11 cellular contexts compared by ENCODE assay signal in the genomic region with DNA sequence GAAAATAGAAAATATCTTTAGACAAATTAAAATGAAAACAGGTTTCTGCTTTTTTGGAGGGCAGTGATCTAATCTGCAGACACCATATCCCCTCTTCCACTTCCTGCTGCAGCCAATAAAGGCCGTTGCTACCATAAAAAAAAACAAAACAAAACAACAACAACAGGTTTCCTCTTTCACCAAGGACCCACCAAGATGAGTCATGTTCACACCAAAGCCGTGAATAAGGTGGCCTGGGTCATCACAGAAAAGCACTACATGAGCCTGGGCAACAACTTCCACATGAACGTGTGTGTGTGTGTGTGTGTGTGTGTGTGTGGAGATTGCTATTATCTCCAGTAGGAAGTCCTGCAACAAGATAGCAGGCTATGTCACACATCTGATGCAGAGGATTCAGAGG. TPM values are rescaled to one million over a fixed set of nuclear protein-coding genes. Genes with fewer than 3 reads are reported as not detected.
A peak's percentile ranks its signal among the peaks of the same experiment; 100 is the strongest.
DNase-seq lines count a peak whose midpoint lies in the region; ATAC-seq and TF ChIP-seq lines count a peak whose summit lies in the region.
"Had no signal": no experiment of that assay in that cellular context is flagged by ENCODE, and none has a peak within 500 bp of the region (broad histone marks: within the 10 kb centered on the region; RNA-seq: fewer than 3 reads in every experiment).

No MANE protein-coding gene starts in this region.

- H3K4me1 Mint-ChIP-seq in T-helper 17 cell = peaks cover 9% of the 10 kb centered on the region

- ATAC-seq in GM18907 (IDR thresholded peaks at IDR 0.05; ENCODE audit: unreplicated experiment) = peak; percentile 85
- peak; percentile 74 for ATAC-seq in HG02884 (IDR thresholded peaks at IDR 0.05; ENCODE audit: unreplicated experiment)
- peak; percentile 36 for ATAC-seq in T-helper 17 cell
- ATAC-seq in mucosa of descending colon = peak; percentile 84
- ATAC-seq in GM21515 (IDR thresholded peaks at IDR 0.05; ENCODE audit: unreplicated experiment) = no peak

- in situ Hi-C loops in ACHN (cut with HindIII; ENCODE audit: low pct_ligation_motif_present, low pct_unique_long_range_greater_than_20kb, low sequenced_read_pairs) = no loop called here

- H3K9me3 ChIP-seq in T-helper 17 cell (ENCODE audit: control insufficient read depth, low read length, poor library complexity, severe bottlenecking) = no peaks in the 10 kb centered on the region
- no peaks in the 10 kb centered on the region for H3K9me3 ChIP-seq in mucosa of descending colon
- no peaks in the 10 kb centered on the region for H3K9me3 ChIP-seq in prostate gland

- WGBS in prostate gland = 39% methylated on average over 3 of the region's 3 CpGs

- no peaks in the 10 kb centered on the region for H3K36me3 Mint-ChIP-seq in T-helper 17 cell (ENCODE audit: low read depth)

- peaks cover 37% of the 10 kb centered on the region for H3K27me3 Mint-ChIP-seq in T-helper 17 cell

- H3K4me3 ChIP-seq in mucosa of descending colon (no peak overlapping the region), prostate gland (no peak overlapping the region)
- H3K4me3 ChIP-seq: GM23248 had no signal

- no peak overlapping the region for H3K27ac ChIP-seq in prostate gland
- H3K27ac ChIP-seq: GM23248 had no signal

- no peak overlapping the region for H3K27ac Mint-ChIP-seq in T-helper 17 cell

- TF ChIP-seq CTCF in mucosa of descending colon (IDR thresholded peaks at IDR 0.05) (no peak), prostate gland (IDR thresholded peaks at IDR 0.05) (no peak)

- H3K27me3 ChIP-seq in prostate gland (replicated peaks; ENCODE audit: insufficient read depth) = no peaks in the 10 kb centered on the region

- no peak for TF ChIP-seq POLR2A in prostate gland (IDR thresholded peaks at IDR 0.05)

- H3K4me3 Mint-ChIP-seq in T-helper 17 cell = no peak overlapping the region

- H3K36me3 ChIP-seq in mucosa of descending colon (ENCODE audit: low read depth) (no peaks in the 10 kb centered on the region), prostate gland (no peaks in the 10 kb centered on the region)

- intact Hi-C loops in mucosa of descending colon (cut with DNase I, micrococcal nuclease) (no loop called here), prostate gland (cut with DNase I) (no loop called here)

- DNase-seq in T-helper 17 cell (no peak), mucosa of descending colon (no peak), prostate gland (ENCODE audit: low spot score) (no peak), ACHN (no peak)
- DNase-seq: caudate nucleus, GM23248, NCI-H1092 treated with DMSO at 0.1 percent for 48 hours, SIG-M5 had no signal

- H3K4me1 ChIP-seq in mucosa of descending colon (ENCODE audit: low read depth) = no peaks in the 10 kb centered on the region
- no peaks in the 10 kb centered on the region for H3K4me1 ChIP-seq in prostate gland (replicated peaks)

RNA-seq across cellular contexts. Expression of a gene that starts 24.8 kb away (rescaled TPM):
- total RNA-seq in T-helper 17 cell (under 1 TPM in 1 of 2 donors, not detected in 1; 0.02 TPM), mucosa of descending colon (100 to 1,000 TPM in 2 of 3 donors, 10 to 100 TPM in 1; 46.9 to 111 (median 107) TPM), prostate gland (10 to 100 TPM; 11.5 to 25.7 TPM)
- total RNA-seq: GM23248 had no signal

Comparison
In these comparisons a context has a peak if more than half of its experiments do, and no peak if none do; other contexts are left out.
1. RNA of a gene that starts 24.8 kb away (total RNA-seq): 46.9 to 111 TPM in mucosa of descending colon and 11.5 to 25.7 TPM in prostate gland; 0.02 TPM in T-helper 17 cell; every median in the first group is over 10 times any median in the second.